12 cellular contexts compared by ENCODE assay signal in genomic region chr1:37483785-37484184, GRCh38. TPM values are rescaled to one million over a fixed set of nuclear protein-coding genes. Genes with fewer than 3 reads are reported as not detected.
DNase-seq lines count a peak whose midpoint lies in the region; ATAC-seq, FAIRE-seq and TF ChIP-seq lines count a peak whose summit lies in the region.
"Had no signal": no experiment of that assay in that cellular context is flagged by ENCODE, and none has a peak within 500 bp of the region (broad histone marks: within the 10 kb centered on the region; RNA-seq: fewer than 3 reads in every experiment).

No MANE protein-coding gene starts in this region.

- ATAC-seq in CD4-positive, CD25-positive, alpha-beta regulatory T cell (ENCODE audit: low read depth in 2 of 2): no peak
- ATAC-seq in central memory CD8-positive, alpha-beta T cell (replicated peaks; ENCODE audit: extremely low read depth, poor library complexity, severe bottlenecking): no peak
- ATAC-seq in pancreas: no peak
- no peak for ATAC-seq in GM18858 (IDR thresholded peaks at IDR 0.05; ENCODE audit: unreplicated experiment)
- ATAC-seq: stimulated activated naive CD8-positive, alpha-beta T cell treated with anti-CD3 and anti-CD28 coated beads, Interleukin-15, amount 100 ng/mL, for 72 hours had no signal

- WGBS in pancreas, 2 donors: 68 to 78% methylated on average over 15 of the region's 15 CpGs

- H3K4me3 ChIP-seq in CD4-positive, CD25-positive, alpha-beta regulatory T cell (ENCODE audit: low read depth, low read length): no peak overlapping the region
- H3K4me3 ChIP-seq in pancreas: no peak overlapping the region
- no peak overlapping the region for H3K4me3 ChIP-seq in uterus

- no peak overlapping the region for H3K27ac ChIP-seq in CD4-positive, CD25-positive, alpha-beta regulatory T cell (ENCODE audit: insufficient read depth, low read length, poor library complexity, severe bottlenecking)
- H3K27ac ChIP-seq in pancreas (peak overlapping the region; percentile 38 to 78 (median 64)), uterus (peak overlapping the region in 1 of 2 donors; percentile 1)
- H3K27ac ChIP-seq: KMS-11 had no signal

- peak overlapping the region in 1 of 4 donors; percentile 64 for H3K4me3 Mint-ChIP-seq in CD4-positive, CD25-positive, alpha-beta regulatory T cell
- H3K4me3 Mint-ChIP-seq in central memory CD8-positive, alpha-beta T cell: peak overlapping the region; percentile 36
- H3K4me3 Mint-ChIP-seq: stimulated activated naive CD8-positive, alpha-beta T cell treated with anti-CD3 and anti-CD28 coated beads, Interleukin-15, amount 100 ng/mL, for 72 hours had no signal

- TF ChIP-seq POLR2A in GM19099 (IDR thresholded peaks at IDR 0.05; ENCODE audit: extremely low read depth, insufficient read length, low read depth) (peak; percentile 10), uterus (IDR thresholded peaks at IDR 0.05) (no peak)

- intact Hi-C loops in pancreas (cut with DNase I) (no loop called here), uterus (cut with DNase I; ENCODE audit: low total_unique reads) (no loop called here)

- peaks cover 42% of the 10 kb centered on the region for H3K4me1 ChIP-seq in CD4-positive, CD25-positive, alpha-beta regulatory T cell (ENCODE audit: control insufficient read depth, insufficient read depth, low read length, poor library complexity, severe bottlenecking)
- H3K4me1 ChIP-seq in pancreas: peaks cover 35 to 69% (median 55%) of the 10 kb centered on the region in 3 donors
- peaks cover 0 to 16% of the 10 kb centered on the region in 2 donors for H3K4me1 ChIP-seq in uterus

- FAIRE-seq in pancreas (lab: Jason Lieb, UNC): no peak

- H3K9me3 Mint-ChIP-seq in CD4-positive, CD25-positive, alpha-beta regulatory T cell: peaks cover 0 to 1% (median 0%) of the 10 kb centered on the region in 7 donors
- no peaks in the 10 kb centered on the region for H3K9me3 Mint-ChIP-seq in central memory CD8-positive, alpha-beta T cell
- H3K9me3 Mint-ChIP-seq: stimulated activated naive CD8-positive, alpha-beta T cell treated with anti-CD3 and anti-CD28 coated beads, Interleukin-15, amount 100 ng/mL, for 72 hours had no signal

- H3K27me3 Mint-ChIP-seq in CD4-positive, CD25-positive, alpha-beta regulatory T cell: no peaks in the 10 kb centered on the region
- H3K27me3 Mint-ChIP-seq in central memory CD8-positive, alpha-beta T cell: no peaks in the 10 kb centered on the region
- H3K27me3 Mint-ChIP-seq: progenitor cell of endocrine pancreas; stimulated activated naive CD8-positive, alpha-beta T cell treated with anti-CD3 and anti-CD28 coated beads, Interleukin-15, amount 100 ng/mL, for 72 hours had no signal

- H3K4me1 Mint-ChIP-seq in CD4-positive, CD25-positive, alpha-beta regulatory T cell: peaks cover 6 to 57% (median 29%) of the 10 kb centered on the region in 4 donors
- peaks cover 47% of the 10 kb centered on the region for H3K4me1 Mint-ChIP-seq in central memory CD8-positive, alpha-beta T cell

- H3K27ac Mint-ChIP-seq in CD4-positive, CD25-positive, alpha-beta regulatory T cell: peak overlapping the region; percentile 26 to 58 (median 38)
- H3K27ac Mint-ChIP-seq in central memory CD8-positive, alpha-beta T cell (ENCODE audit: low read depth): peak overlapping the region; percentile 68
- H3K27ac Mint-ChIP-seq: progenitor cell of endocrine pancreas had no signal

- H3K27me3 ChIP-seq in CD4-positive, CD25-positive, alpha-beta regulatory T cell (ENCODE audit: control insufficient read depth, insufficient read depth, low read length): no peaks in the 10 kb centered on the region
- H3K27me3 ChIP-seq in pancreas (no peaks in the 10 kb centered on the region), uterus (no peaks in the 10 kb centered on the region)

- H3K36me3 ChIP-seq in CD4-positive, CD25-positive, alpha-beta regulatory T cell (ENCODE audit: control insufficient read depth, insufficient read depth, low read length): peaks cover 53% of the 10 kb centered on the region
- peaks cover 18 to 37% (median 31%) of the 10 kb centered on the region in 3 donors for H3K36me3 ChIP-seq in pancreas
- no peaks in the 10 kb centered on the region for H3K36me3 ChIP-seq in uterus

- H3K9me3 ChIP-seq in CD4-positive, CD25-positive, alpha-beta regulatory T cell (ENCODE audit: control insufficient read depth in 2 of 2, low read length in 2 of 2): no peaks in the 10 kb centered on the region
- H3K9me3 ChIP-seq in pancreas: no peaks in the 10 kb centered on the region
- no peaks in the 10 kb centered on the region for H3K9me3 ChIP-seq in uterus

- TF ChIP-seq CTCF in pancreas (IDR thresholded peaks at IDR 0.05) (no peak), uterus (IDR thresholded peaks at IDR 0.05) (no peak)

- no peak for DNase-seq in CD4-positive, CD25-positive, alpha-beta regulatory T cell
- no peak for DNase-seq in central memory CD8-positive, alpha-beta T cell (ENCODE audit: low spot score in 2 of 2)
- peak in 1 of 6 donors; percentile 33 for DNase-seq in pancreas
- DNase-seq in NCI-H1694 (lab: John Stamatoyannopoulos, UW): no peak
- DNase-seq in uterus: no peak
- DNase-seq in anterior cingulate cortex (lab: John Stamatoyannopoulos, UW): no peak
- DNase-seq: NCI-H2029; stimulated activated naive CD8-positive, alpha-beta T cell treated with anti-CD3 and anti-CD28 coated beads, Interleukin-15, amount 100 ng/mL, for 72 hours had no signal

- peaks cover 21% of the 10 kb centered on the region for H3K36me3 Mint-ChIP-seq in CD4-positive, CD25-positive, alpha-beta regulatory T cell
- peaks cover 55% of the 10 kb centered on the region for H3K36me3 Mint-ChIP-seq in central memory CD8-positive, alpha-beta T cell (ENCODE audit: insufficient read depth)

RNA-seq across cellular contexts. Expression of gene ZC3H12A, which starts 9.4 kb away (rescaled TPM):
- total RNA-seq in CD4-positive, CD25-positive, alpha-beta regulatory T cell: 205 TPM
- 10 to 100 TPM in 3 of 4 donors, 1 to 10 TPM in 1; 9.9 to 16.7 (median 13.1) TPM for polyA plus RNA-seq in CD4-positive, CD25-positive, alpha-beta regulatory T cell
- total RNA-seq in pancreas (10 to 100 TPM in 2 of 6 donors, 1 to 10 TPM in 4; 4.1 to 10.5 (median 9.3) TPM), uterus (10 to 100 TPM in 1 of 4 donors, 1 to 10 TPM in 3; 2.5 to 11.5 (median 8.5) TPM)
- polyA plus RNA-seq in pancreas: 10 to 100 TPM; 11.4 to 13.1 TPM

RNA-seq across cellular contexts. Expression of gene MEAF6, which starts 30.8 kb away (rescaled TPM):
- total RNA-seq in CD4-positive, CD25-positive, alpha-beta regulatory T cell: 52.3 TPM
- polyA plus RNA-seq in CD4-positive, CD25-positive, alpha-beta regulatory T cell: 100 to 1,000 TPM; 143 to 163 (median 150) TPM
- 10 to 100 TPM; 26.1 to 39.7 (median 27.6) TPM for total RNA-seq in pancreas
- polyA plus RNA-seq in pancreas: 10 to 100 TPM; 32.7 to 59.8 TPM
- total RNA-seq in uterus: 100 to 1,000 TPM in 1 of 4 donors, 10 to 100 TPM in 3; 39.1 to 186 (median 69.1) TPM

Comparison
In these comparisons a context has a peak if more than half of its experiments do, and no peak if none do; other contexts are left out.
1. RNA of gene ZC3H12A, which starts 9.4 kb away (total RNA-seq): 205 TPM in CD4-positive, CD25-positive, alpha-beta regulatory T cell (single experiment); 4.1 to 10.5 TPM in pancreas and 2.5 to 11.5 TPM in uterus; every median in the first group is over 10 times any median in the second.